Comparison of ENCODE assay signal across 1 cellular context in the genomic region with DNA sequence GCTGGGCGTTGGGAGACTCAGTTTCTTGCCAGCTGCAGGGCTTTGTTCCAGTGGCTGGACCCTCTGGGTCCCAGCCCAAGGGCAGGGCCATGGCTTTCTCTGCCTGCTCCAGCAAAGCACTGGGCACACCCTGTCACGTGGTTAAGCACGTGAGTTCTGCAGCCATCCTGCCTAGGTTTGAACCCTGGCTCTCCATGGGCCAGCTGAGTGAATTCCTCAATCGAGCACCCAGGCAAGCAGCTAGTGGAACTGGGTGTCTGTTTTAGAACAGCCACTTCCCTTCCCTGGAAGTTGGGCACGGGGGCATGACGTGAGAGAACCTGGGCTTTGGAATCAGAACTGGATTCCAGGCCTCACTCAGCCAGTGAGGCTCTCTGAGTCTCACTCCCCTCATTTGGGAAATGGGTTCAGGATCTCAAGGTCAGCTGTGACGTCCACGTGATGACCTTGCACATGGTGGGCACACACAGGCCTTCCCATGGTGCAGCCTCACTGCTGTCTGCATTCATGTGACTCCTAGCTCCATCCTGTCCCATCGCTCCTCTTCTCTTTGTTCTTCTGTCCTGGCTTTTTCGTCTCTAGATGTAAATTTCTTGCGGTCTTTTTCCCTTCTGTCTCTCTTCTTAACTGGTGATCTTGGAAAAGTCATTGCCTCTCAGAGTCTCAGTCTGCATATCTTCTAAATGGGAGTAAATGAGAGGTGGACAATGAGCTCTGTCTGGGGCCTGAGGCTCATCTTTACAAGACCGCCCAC.
TF ChIP-seq lines count a peak whose summit lies in the region.

No MANE protein-coding gene starts in this region.

TF ChIP-seq in HepG2, 621 proteins besides CTCF, POLR2A, EP300 and RAD21 (continued from another document and continues in another):
- TF ChIP-seq, protein P1, sequence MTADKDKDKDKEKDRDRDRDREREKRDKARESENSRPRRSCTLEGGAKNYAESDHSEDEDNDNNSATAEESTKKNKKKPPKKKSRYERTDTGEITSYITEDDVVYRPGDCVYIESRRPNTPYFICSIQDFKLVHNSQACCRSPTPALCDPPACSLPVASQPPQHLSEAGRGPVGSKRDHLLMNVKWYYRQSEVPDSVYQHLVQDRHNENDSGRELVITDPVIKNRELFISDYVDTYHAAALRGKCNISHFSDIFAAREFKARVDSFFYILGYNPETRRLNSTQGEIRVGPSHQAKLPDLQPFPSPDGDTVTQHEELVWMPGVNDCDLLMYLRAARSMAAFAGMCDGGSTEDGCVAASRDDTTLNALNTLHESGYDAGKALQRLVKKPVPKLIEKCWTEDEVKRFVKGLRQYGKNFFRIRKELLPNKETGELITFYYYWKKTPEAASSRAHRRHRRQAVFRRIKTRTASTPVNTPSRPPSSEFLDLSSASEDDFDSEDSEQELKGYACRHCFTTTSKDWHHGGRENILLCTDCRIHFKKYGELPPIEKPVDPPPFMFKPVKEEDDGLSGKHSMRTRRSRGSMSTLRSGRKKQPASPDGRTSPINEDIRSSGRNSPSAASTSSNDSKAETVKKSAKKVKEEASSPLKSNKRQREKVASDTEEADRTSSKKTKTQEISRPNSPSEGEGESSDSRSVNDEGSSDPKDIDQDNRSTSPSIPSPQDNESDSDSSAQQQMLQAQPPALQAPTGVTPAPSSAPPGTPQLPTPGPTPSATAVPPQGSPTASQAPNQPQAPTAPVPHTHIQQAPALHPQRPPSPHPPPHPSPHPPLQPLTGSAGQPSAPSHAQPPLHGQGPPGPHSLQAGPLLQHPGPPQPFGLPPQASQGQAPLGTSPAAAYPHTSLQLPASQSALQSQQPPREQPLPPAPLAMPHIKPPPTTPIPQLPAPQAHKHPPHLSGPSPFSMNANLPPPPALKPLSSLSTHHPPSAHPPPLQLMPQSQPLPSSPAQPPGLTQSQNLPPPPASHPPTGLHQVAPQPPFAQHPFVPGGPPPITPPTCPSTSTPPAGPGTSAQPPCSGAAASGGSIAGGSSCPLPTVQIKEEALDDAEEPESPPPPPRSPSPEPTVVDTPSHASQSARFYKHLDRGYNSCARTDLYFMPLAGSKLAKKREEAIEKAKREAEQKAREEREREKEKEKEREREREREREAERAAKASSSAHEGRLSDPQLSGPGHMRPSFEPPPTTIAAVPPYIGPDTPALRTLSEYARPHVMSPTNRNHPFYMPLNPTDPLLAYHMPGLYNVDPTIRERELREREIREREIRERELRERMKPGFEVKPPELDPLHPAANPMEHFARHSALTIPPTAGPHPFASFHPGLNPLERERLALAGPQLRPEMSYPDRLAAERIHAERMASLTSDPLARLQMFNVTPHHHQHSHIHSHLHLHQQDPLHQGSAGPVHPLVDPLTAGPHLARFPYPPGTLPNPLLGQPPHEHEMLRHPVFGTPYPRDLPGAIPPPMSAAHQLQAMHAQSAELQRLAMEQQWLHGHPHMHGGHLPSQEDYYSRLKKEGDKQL (CRISPR knock-in tag; IDR thresholded peaks at IDR 0.05; ENCODE audit: low read depth), result no peak
- TF ChIP-seq SOX5 (CRISPR knock-in tag; IDR thresholded peaks at IDR 0.05; ENCODE audit: borderline replicate concordance) (peak; percentile 13; the same call in 1 of the 2 replicates), ZNF569 (CRISPR knock-in tag; IDR thresholded peaks at IDR 0.05; ENCODE audit: borderline replicate concordance) (no peak), ADNP (CRISPR knock-in tag; IDR thresholded peaks at IDR 0.05) (no peak; the same call in 1 of the 2 replicates), ZFP82 (CRISPR knock-in tag; IDR thresholded peaks at IDR 0.05; ENCODE audit: borderline replicate concordance) (0 out of 2 replicates have a peak, but pooled peaks have one; percentile 7), MYNN (CRISPR knock-in tag; IDR thresholded peaks at IDR 0.05; ENCODE audit: low read depth) (peak; percentile 84; the same call in 1 of the 2 replicates), KLF6 (CRISPR knock-in tag; IDR thresholded peaks at IDR 0.05) (no peak), ZFYVE20 (CRISPR knock-in tag; IDR thresholded peaks at IDR 0.05; ENCODE audit: borderline replicate concordance, low read depth) (no peak), SIN3B (IDR thresholded peaks at IDR 0.05; ENCODE audit: low read length) (no peak), IRX3 (CRISPR knock-in tag; IDR thresholded peaks at IDR 0.05; ENCODE audit: borderline replicate concordance, low read depth) (no peak), ZMYM2 (CRISPR knock-in tag; IDR thresholded peaks at IDR 0.05) (no peak; the same call in 1 of the 2 replicates), ZNF446 (CRISPR knock-in tag; IDR thresholded peaks at IDR 0.05) (0 out of 2 replicates have a peak, but pooled peaks have one; percentile 21), ZNF225 (CRISPR knock-in tag; IDR thresholded peaks at IDR 0.05) (no peak; the same call in 1 of the 2 replicates), ELF1 (CRISPR knock-in tag; IDR thresholded peaks at IDR 0.05) (no peak), ZNF557 (CRISPR knock-in tag; IDR thresholded peaks at IDR 0.05) (no peak), SIX4 (CRISPR knock-in tag; IDR thresholded peaks at IDR 0.05) (no peak), KDM6A (CRISPR knock-in tag; IDR thresholded peaks at IDR 0.05; ENCODE audit: low read depth) (0 out of 2 replicates have a peak, but pooled peaks have one; percentile 29), ZNF510 (CRISPR knock-in tag; IDR thresholded peaks at IDR 0.05; ENCODE audit: low read depth) (0 out of 2 replicates have a peak, but pooled peaks have one; percentile 48), TSC22D2 (CRISPR knock-in tag; IDR thresholded peaks at IDR 0.05; ENCODE audit: borderline replicate concordance) (peak; percentile 83; the same call in 1 of the 2 replicates)
- TF ChIP-seq, protein P2, sequence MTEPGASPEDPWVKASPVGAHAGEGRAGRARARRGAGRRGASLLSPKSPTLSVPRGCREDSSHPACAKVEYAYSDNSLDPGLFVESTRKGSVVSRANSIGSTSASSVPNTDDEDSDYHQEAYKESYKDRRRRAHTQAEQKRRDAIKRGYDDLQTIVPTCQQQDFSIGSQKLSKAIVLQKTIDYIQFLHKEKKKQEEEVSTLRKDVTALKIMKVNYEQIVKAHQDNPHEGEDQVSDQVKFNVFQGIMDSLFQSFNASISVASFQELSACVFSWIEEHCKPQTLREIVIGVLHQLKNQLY (CRISPR knock-in tag; IDR thresholded peaks at IDR 0.05), result peak; percentile 77; the same call in 1 of the 2 replicates
- TF ChIP-seq, protein P3, sequence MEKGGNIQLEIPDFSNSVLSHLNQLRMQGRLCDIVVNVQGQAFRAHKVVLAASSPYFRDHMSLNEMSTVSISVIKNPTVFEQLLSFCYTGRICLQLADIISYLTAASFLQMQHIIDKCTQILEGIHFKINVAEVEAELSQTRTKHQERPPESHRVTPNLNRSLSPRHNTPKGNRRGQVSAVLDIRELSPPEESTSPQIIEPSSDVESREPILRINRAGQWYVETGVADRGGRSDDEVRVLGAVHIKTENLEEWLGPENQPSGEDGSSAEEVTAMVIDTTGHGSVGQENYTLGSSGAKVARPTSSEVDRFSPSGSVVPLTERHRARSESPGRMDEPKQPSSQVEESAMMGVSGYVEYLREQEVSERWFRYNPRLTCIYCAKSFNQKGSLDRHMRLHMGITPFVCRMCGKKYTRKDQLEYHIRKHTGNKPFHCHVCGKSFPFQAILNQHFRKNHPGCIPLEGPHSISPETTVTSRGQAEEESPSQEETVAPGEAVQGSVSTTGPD (CRISPR knock-in tag; IDR thresholded peaks at IDR 0.05), result no peak
- TF ChIP-seq, protein P4, sequence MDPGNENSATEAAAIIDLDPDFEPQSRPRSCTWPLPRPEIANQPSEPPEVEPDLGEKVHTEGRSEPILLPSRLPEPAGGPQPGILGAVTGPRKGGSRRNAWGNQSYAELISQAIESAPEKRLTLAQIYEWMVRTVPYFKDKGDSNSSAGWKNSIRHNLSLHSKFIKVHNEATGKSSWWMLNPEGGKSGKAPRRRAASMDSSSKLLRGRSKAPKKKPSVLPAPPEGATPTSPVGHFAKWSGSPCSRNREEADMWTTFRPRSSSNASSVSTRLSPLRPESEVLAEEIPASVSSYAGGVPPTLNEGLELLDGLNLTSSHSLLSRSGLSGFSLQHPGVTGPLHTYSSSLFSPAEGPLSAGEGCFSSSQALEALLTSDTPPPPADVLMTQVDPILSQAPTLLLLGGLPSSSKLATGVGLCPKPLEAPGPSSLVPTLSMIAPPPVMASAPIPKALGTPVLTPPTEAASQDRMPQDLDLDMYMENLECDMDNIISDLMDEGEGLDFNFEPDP (CRISPR knock-in tag; conservative IDR thresholded peaks at IDR 0.05), result no peak
- TF ChIP-seq, protein P5, sequence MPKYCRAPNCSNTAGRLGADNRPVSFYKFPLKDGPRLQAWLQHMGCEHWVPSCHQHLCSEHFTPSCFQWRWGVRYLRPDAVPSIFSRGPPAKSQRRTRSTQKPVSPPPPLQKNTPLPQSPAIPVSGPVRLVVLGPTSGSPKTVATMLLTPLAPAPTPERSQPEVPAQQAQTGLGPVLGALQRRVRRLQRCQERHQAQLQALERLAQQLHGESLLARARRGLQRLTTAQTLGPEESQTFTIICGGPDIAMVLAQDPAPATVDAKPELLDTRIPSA (CRISPR knock-in tag; IDR thresholded peaks at IDR 0.05; ENCODE audit: borderline replicate concordance), result no peak
- TF ChIP-seq, protein P6, sequence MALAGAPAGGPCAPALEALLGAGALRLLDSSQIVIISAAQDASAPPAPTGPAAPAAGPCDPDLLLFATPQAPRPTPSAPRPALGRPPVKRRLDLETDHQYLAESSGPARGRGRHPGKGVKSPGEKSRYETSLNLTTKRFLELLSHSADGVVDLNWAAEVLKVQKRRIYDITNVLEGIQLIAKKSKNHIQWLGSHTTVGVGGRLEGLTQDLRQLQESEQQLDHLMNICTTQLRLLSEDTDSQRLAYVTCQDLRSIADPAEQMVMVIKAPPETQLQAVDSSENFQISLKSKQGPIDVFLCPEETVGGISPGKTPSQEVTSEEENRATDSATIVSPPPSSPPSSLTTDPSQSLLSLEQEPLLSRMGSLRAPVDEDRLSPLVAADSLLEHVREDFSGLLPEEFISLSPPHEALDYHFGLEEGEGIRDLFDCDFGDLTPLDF (CRISPR knock-in tag; IDR thresholded peaks at IDR 0.05), result no peak
- TF ChIP-seq, protein P7, sequence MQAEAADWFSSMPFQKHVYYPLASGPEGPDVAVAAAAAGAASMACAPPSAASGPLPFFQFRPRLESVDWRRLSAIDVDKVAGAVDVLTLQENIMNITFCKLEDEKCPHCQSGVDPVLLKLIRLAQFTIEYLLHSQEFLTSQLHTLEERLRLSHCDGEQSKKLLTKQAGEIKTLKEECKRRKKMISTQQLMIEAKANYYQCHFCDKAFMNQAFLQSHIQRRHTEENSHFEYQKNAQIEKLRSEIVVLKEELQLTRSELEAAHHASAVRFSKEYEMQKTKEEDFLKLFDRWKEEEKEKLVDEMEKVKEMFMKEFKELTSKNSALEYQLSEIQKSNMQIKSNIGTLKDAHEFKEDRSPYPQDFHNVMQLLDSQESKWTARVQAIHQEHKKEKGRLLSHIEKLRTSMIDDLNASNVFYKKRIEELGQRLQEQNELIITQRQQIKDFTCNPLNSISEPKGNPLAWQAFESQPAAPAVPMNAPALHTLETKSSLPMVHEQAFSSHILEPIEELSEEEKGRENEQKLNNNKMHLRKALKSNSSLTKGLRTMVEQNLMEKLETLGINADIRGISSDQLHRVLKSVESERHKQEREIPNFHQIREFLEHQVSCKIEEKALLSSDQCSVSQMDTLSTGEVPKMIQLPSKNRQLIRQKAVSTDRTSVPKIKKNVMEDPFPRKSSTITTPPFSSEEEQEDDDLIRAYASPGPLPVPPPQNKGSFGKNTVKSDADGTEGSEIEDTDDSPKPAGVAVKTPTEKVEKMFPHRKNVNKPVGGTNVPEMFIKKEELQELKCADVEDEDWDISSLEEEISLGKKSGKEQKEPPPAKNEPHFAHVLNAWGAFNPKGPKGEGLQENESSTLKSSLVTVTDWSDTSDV (CRISPR knock-in tag; IDR thresholded peaks at IDR 0.05), result peak; percentile 67; the same call in 1 of the 2 replicates
- TF ChIP-seq, protein P8, sequence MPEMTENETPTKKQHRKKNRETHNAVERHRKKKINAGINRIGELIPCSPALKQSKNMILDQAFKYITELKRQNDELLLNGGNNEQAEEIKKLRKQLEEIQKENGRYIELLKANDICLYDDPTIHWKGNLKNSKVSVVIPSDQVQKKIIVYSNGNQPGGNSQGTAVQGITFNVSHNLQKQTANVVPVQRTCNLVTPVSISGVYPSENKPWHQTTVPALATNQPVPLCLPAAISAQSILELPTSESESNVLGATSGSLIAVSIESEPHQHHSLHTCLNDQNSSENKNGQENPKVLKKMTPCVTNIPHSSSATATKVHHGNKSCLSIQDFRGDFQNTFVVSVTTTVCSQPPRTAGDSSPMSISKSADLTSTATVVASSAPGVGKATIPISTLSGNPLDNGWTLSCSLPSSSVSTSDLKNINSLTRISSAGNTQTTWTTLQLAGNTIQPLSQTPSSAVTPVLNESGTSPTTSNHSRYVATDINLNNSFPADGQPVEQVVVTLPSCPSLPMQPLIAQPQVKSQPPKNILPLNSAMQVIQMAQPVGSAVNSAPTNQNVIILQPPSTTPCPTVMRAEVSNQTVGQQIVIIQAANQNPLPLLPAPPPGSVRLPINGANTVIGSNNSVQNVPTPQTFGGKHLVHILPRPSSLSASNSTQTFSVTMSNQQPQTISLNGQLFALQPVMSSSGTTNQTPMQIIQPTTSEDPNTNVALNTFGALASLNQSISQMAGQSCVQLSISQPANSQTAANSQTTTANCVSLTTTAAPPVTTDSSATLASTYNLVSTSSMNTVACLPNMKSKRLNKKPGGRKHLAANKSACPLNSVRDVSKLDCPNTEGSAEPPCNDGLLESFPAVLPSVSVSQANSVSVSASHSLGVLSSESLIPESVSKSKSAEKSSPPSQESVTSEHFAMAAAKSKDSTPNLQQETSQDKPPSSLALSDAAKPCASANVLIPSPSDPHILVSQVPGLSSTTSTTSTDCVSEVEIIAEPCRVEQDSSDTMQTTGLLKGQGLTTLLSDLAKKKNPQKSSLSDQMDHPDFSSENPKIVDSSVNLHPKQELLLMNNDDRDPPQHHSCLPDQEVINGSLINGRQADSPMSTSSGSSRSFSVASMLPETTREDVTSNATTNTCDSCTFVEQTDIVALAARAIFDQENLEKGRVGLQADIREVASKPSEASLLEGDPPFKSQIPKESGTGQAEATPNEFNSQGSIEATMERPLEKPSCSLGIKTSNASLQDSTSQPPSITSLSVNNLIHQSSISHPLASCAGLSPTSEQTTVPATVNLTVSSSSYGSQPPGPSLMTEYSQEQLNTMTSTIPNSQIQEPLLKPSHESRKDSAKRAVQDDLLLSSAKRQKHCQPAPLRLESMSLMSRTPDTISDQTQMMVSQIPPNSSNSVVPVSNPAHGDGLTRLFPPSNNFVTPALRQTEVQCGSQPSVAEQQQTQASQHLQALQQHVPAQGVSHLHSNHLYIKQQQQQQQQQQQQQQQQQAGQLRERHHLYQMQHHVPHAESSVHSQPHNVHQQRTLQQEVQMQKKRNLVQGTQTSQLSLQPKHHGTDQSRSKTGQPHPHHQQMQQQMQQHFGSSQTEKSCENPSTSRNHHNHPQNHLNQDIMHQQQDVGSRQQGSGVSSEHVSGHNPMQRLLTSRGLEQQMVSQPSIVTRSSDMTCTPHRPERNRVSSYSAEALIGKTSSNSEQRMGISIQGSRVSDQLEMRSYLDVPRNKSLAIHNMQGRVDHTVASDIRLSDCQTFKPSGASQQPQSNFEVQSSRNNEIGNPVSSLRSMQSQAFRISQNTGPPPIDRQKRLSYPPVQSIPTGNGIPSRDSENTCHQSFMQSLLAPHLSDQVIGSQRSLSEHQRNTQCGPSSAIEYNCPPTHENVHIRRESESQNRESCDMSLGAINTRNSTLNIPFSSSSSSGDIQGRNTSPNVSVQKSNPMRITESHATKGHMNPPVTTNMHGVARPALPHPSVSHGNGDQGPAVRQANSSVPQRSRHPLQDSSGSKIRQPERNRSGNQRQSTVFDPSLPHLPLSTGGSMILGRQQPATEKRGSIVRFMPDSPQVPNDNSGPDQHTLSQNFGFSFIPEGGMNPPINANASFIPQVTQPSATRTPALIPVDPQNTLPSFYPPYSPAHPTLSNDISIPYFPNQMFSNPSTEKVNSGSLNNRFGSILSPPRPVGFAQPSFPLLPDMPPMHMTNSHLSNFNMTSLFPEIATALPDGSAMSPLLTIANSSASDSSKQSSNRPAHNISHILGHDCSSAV (CRISPR knock-in tag; IDR thresholded peaks at IDR 0.05; ENCODE audit: borderline replicate concordance), result no peak
